In the genomic region with DNA sequence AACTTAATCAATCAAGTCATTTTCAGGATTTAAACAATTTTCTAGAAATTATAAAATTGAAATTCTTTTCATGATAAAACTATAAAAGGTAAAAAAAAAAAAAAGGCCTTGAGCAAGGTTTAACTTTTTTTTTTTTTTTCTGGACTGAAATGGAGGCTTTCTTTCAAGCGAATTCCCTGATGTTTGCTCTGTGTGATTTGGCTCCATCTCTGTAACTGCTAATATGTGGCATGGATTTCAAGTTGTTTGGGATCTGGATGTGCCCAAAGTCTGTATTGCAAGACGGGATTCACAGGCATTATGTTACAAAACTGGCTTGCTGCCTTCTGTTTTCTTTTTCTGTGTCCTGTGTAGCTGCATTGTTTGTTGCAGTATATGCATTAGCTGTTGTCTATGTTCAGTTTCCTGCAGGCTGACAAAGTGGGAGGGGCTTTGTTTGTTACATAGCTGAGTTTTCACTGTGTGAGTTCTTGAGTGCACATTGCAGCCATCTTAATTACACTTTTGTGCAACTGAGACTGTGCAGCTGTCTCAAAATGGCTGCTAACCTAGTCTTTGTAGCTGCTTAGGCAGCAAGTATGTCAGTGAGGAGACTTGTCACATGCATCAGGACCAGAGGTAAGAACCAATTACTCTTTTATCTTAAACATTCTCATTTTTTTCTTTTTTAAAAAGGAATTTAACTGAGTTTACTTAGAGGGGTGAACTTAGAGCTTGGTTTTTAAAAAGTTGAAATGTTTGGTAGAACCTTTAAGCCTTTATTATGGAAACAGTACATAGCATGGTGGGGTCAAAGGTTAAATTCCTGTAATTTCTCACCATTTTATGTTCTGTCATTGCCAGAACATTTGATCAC, we compare ENCODE assay signal across 8 cellular contexts. TPM values are rescaled to one million over a fixed set of nuclear protein-coding genes. Genes with fewer than 3 reads are reported as not detected.
DNase-seq lines count a peak whose midpoint lies in the region; ATAC-seq, FAIRE-seq and TF ChIP-seq lines count a peak whose summit lies in the region.

No MANE protein-coding gene starts in this region.

- no peaks in the 10 kb centered on the region for H4K20me1 ChIP-seq in DND-41 (ENCODE audit: insufficient read depth, low read length)

- H3K9me3 ChIP-seq in DND-41 (ENCODE audit: insufficient read depth, low read length, severe bottlenecking): peaks cover 4% of the 10 kb centered on the region
- H3K9me3 ChIP-seq in HUES6 (ENCODE audit: control insufficient read depth, insufficient read depth, low read depth, low read length): peaks cover 6% of the 10 kb centered on the region; the same call in 1 of the 2 replicates

- no peaks in the 10 kb centered on the region for H3K27me3 ChIP-seq in DND-41 (ENCODE audit: insufficient read depth, low read length, poor library complexity)
- H3K27me3 ChIP-seq in HUES6 (ENCODE audit: control insufficient read depth, insufficient read depth, low read length): no peaks in the 10 kb centered on the region

- CTCF ChIA-PET in RWPE1 (lab: Yijun Ruan, JAX): no interaction called here

- peak; percentile 86 for FAIRE-seq in frontal cortex (lab: Jason Lieb, UNC)

- no peak for TF ChIP-seq CTCF in DND-41 (IDR thresholded peaks at IDR 0.05; ENCODE audit: borderline replicate concordance, extremely low read depth, low read length, poor library complexity, severe bottlenecking)
- no peak for TF ChIP-seq CTCF in RWPE1 (conservative IDR thresholded peaks at IDR 0.05; ENCODE audit: low read depth)

- peak overlapping the region; percentile 56 for H2AFZ ChIP-seq in DND-41 (ENCODE audit: low read depth, low read length)

- peak; percentile 97 for ATAC-seq in DND-41 (ENCODE audit: insufficient read depth, low read depth)
- ATAC-seq in GM21447 (IDR thresholded peaks at IDR 0.05; ENCODE audit: unreplicated experiment): peak; percentile 94

- POLR2A ChIA-PET in RWPE1 (lab: Yijun Ruan, JAX; ENCODE audit: low non-redundant PET): no interaction called here

- peak; percentile 81 for DNase-seq in DND-41
- DNase-seq in OCI-M1 (lab: John Stamatoyannopoulos, UW): peak; percentile 97
- peak; percentile 79 for DNase-seq in activated effector memory CD4-positive, alpha-beta T cell treated with anti-CD3 and anti-CD28 coated beads, Interleukin-2, amount 50 U/mL, for 16 hours
- DNase-seq in frontal cortex (ENCODE audit: low spot score in 2 of 2): peak; percentile 6 to 30
- DNase-seq in nucleus accumbens (lab: John Stamatoyannopoulos, UW): peak in 32 of 56 donors; percentile 2 to 77 (median 24)
- DNase-seq in RWPE1 (ENCODE audit: low spot score): no peak

- peak overlapping the region; percentile 49 for H3K9ac ChIP-seq in DND-41 (ENCODE audit: low read depth, low read length)
- no peak overlapping the region for H3K9ac ChIP-seq in HUES6 (ENCODE audit: low read length)

- peak overlapping the region; percentile 49 for H3K4me2 ChIP-seq in DND-41 (ENCODE audit: insufficient read depth, low read length)

- H3K4me1 ChIP-seq in DND-41 (ENCODE audit: insufficient read depth, low read length) (peaks cover 52% of the 10 kb centered on the region), HUES6 (ENCODE audit: control insufficient read depth, insufficient read depth, low read length) (peaks cover 44% of the 10 kb centered on the region)

- H3K27ac ChIP-seq in DND-41 (ENCODE audit: low read length): peak overlapping the region; percentile 75
- 0 out of 2 replicates have a peak overlapping the region, but pooled peaks have one; percentile 3 for H3K27ac ChIP-seq in HUES6 (ENCODE audit: low read depth, low read length)
- H3K27ac ChIP-seq in RWPE1: no peak overlapping the region

- H3K4me3 ChIP-seq in DND-41 (ENCODE audit: low read depth in 1 of 2, low read length in 2 of 2): peak overlapping the region; percentile 1 to 37; a peak in 3 of 4 replicates
- H3K4me3 ChIP-seq in HUES6 (ENCODE audit: low read depth, low read length): peak overlapping the region; percentile 3

- H3K36me3 ChIP-seq in DND-41 (ENCODE audit: insufficient read depth, low read length) (no peaks in the 10 kb centered on the region), HUES6 (ENCODE audit: control insufficient read depth, insufficient read depth, low read length) (no peaks in the 10 kb centered on the region)

- H3K79me2 ChIP-seq in DND-41 (ENCODE audit: insufficient read depth, low read length): peaks cover 90% of the 10 kb centered on the region

RNA-seq across cellular contexts. Expression of a gene that starts 19.5 kb away (rescaled TPM):
- 60.7 TPM for total RNA-seq in frontal cortex
